In the genomic region with DNA sequence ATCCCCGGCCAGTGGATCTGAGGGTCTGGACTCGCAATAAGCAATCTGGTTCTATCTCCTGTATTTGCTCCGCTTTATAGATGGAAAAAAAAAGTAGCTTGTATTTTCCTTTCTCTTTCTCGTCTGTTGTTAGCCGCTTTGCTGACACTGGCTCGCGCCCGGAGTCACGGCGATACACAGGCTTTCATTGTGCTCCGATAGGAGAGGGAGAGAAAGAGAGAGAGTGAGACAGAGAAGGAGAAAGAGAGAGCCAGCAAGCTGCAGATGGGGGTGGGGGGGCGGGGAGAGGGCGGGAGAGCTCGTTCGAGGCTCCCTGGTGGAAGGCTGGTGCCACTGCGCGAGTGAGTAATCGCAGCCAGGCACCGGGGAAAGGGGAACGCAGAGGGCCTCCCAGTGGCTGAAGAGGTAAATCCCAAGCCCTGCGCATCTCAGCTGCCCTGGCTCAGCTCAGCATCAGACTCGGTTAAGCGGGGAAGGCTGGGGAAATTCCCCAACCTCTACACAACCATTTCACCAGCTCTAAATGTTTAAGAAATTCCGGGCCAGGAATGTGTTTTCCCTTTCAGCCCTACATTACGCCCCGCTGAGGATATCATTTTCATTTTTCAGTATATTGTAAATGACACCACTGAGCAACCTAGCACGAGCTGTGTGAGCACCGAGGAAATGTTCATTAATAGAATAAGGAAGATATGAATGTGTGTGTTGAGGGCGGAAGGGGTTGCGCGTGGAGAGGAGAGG, we compare ENCODE assay signal across 8 cellular contexts. TPM values are rescaled to one million over a fixed set of nuclear protein-coding genes. Genes with fewer than 3 reads are reported as not detected.
DNase-seq lines count a peak whose midpoint lies in the region; ATAC-seq and TF ChIP-seq lines count a peak whose summit lies in the region.

A gene (minus strand): TSS at position 225 of the 741 bp plus-strand sequence. CDS start 1,300 bp downstream, outside the sequence.

- H3K27ac Mint-ChIP-seq in progenitor cell of endocrine pancreas = peak within 1 kb of the TSS; percentile 57

- H3K4me1 ChIP-seq in left ventricle myocardium inferior = peaks cover 48% of the 10 kb centered on the region
- H3K4me1 ChIP-seq in upper lobe of right lung = peaks cover 30% of the 10 kb centered on the region

- H3K4me3 ChIP-seq in GM12875 (ENCODE audit: low read depth, low read length) (peak within 1 kb of the TSS; percentile 55), left ventricle myocardium inferior (peak within 1 kb of the TSS; percentile 76), upper lobe of right lung (peak within 1 kb of the TSS; percentile 80)

- peaks cover 36% of the 10 kb centered on the region for H3K4me1 Mint-ChIP-seq in progenitor cell of endocrine pancreas (ENCODE audit: low read depth)

- H3K27me3 Mint-ChIP-seq in progenitor cell of endocrine pancreas = no peaks in the 10 kb centered on the region

- peak within 1 kb of the TSS; percentile 92 for H3K4me3 Mint-ChIP-seq in progenitor cell of endocrine pancreas (ENCODE audit: low read depth)

- ATAC-seq in HG02840 (IDR thresholded peaks at IDR 0.05; ENCODE audit: low FRiP score, unreplicated experiment) = peak; percentile 77
- ATAC-seq in upper lobe of right lung = peak; percentile 97

- H3K9me3 ChIP-seq in left ventricle myocardium inferior (replicated peaks) (no peaks in the 10 kb centered on the region), upper lobe of right lung (no peaks in the 10 kb centered on the region)

- H3K9me3 Mint-ChIP-seq in progenitor cell of endocrine pancreas (ENCODE audit: low read depth) = peaks cover under 1% of the 10 kb centered on the region

- peaks cover 1% of the 10 kb centered on the region for H3K36me3 Mint-ChIP-seq in progenitor cell of endocrine pancreas (ENCODE audit: insufficient read depth)

- peak within 1 kb of the TSS; percentile 82 for H3K27ac ChIP-seq in left ventricle myocardium inferior (replicated peaks)
- peak within 1 kb of the TSS; percentile 80 for H3K27ac ChIP-seq in upper lobe of right lung

- intact Hi-C loops in T-helper 1 cell treated with Interleukin-12 subunit alpha and Interleukin-12 subunit beta and Interleukin-4 antibody, amounts not matched to agents 30 ng/mL and 1 ng/mL, for 36 hours (cut with micrococcal nuclease) = loop anchor here (1.0 to 5.0 kb wide), 20 partner anchors 36 to 1800 kb away; a partner anchor contains a TSS
- intact Hi-C loops in left ventricle myocardium inferior (cut with micrococcal nuclease) = loop anchor here (2.0 kb wide), 1 partner anchor 288 kb away; no protein-coding TSS in a partner anchor
- intact Hi-C loops in upper lobe of right lung (cut with DNase I) = no loop called here

- H3K27me3 ChIP-seq in left ventricle myocardium inferior (ENCODE audit: low read depth) (no peaks in the 10 kb centered on the region), upper lobe of right lung (no peaks in the 10 kb centered on the region)

- H3K36me3 ChIP-seq in left ventricle myocardium inferior (no peaks in the 10 kb centered on the region), upper lobe of right lung (no peaks in the 10 kb centered on the region)

- TF ChIP-seq CTCF in GM12875 (IDR thresholded peaks at IDR 0.05; ENCODE audit: borderline replicate concordance, insufficient read depth, low read depth, low read length) = peak; percentile 92
- TF ChIP-seq CTCF in left ventricle myocardium inferior (IDR thresholded peaks at IDR 0.05; ENCODE audit: borderline replicate concordance) = peak; percentile 99
- peak; percentile 96 for TF ChIP-seq CTCF in progenitor cell of endocrine pancreas (IDR thresholded peaks at IDR 0.05; ENCODE audit: unreplicated experiment)
- peak; percentile 99 for TF ChIP-seq CTCF in upper lobe of right lung (IDR thresholded peaks at IDR 0.05)

- peak; percentile 91 for DNase-seq in NCI-H1436 (lab: John Stamatoyannopoulos, UW)
- DNase-seq in amniotic stem cell (lab: John Stamatoyannopoulos, UW) = peak; percentile 91
- DNase-seq in left ventricle myocardium inferior = peak; percentile 92
- peak; percentile 79 for DNase-seq in progenitor cell of endocrine pancreas (ENCODE audit: low spot score, unreplicated experiment)
- DNase-seq in upper lobe of right lung = peak; percentile 95

RNA-seq across cellular contexts. Expression of the gene that starts here (rescaled TPM):
- 13.9 and 14.8 TPM in 2 replicates for total RNA-seq in T-helper 1 cell treated with Interleukin-12 subunit alpha and Interleukin-12 subunit beta and Interleukin-4 antibody, amounts not matched to agents 30 ng/mL and 1 ng/mL, for 36 hours
- total RNA-seq in left ventricle myocardium inferior (4.5 TPM), progenitor cell of endocrine pancreas (17.6 and 18.8 TPM in 2 replicates), upper lobe of right lung (27.5 TPM)

Comparison
In these comparisons a context has a peak if more than half of its experiments do, and no peak if none do; other contexts are left out.
1. Peak in every context shown above with its lines: DNase-seq, ATAC-seq, H3K4me3 ChIP-seq and H3K27ac ChIP-seq.